1 cellular context compared by ENCODE assay signal in the genomic region with DNA sequence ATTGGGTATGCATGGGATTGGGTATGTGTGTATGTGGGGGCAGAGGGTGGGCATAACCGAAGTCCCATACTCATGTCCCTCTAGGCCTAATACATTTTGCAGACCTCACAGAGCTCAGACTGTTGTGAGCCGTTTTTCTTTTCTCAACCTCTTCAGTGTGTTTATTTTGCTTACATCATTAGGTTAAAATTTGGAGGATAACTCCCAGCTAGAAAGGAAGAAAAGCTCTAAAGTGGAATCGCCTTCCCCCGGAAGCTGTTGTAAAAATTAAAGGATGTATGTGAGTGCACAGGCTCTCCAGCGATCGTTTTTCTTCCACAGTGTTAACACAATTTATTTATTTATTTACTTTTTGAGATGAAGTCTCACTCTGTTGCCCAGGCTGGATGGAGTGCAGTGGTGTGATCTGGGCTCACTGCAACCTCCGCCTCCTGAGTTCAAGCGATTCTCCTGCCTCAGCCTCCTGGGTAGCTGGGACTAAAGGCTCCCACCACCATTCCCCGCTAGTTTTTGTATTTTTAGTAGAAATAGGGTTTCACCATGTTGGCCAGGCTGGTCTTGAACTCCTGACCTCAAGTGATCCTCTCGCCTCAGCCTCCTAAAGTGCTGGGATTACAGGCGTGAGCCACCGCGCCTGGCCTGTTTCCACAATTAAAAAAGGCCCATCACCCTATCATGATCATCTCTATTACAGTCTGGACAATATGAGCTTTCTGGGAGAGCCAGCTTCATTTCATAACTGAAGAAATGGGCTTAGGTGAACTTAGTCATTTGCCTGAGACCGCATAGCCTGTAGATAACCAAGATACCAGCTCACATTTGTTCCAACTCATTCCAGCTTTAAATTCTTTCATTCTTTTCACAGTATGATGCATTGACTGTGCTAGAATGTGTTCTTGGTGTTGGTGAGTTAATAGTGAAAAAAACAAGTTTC.
TF ChIP-seq lines count a peak whose summit lies in the region.

No MANE protein-coding gene starts in this region.

TF ChIP-seq in HEK293, 187 proteins besides CTCF, POLR2A, EP300 and RAD21 (continued from another document):
- no peak for TF ChIP-seq ZNF274 (IDR thresholded peaks at IDR 0.05; ENCODE audit: low read length)
- TF ChIP-seq ZNF274 (tag by site-specific recombination; IDR thresholded peaks at IDR 0.05; ENCODE audit: borderline replicate concordance): no peak
- TF ChIP-seq, protein P1, sequence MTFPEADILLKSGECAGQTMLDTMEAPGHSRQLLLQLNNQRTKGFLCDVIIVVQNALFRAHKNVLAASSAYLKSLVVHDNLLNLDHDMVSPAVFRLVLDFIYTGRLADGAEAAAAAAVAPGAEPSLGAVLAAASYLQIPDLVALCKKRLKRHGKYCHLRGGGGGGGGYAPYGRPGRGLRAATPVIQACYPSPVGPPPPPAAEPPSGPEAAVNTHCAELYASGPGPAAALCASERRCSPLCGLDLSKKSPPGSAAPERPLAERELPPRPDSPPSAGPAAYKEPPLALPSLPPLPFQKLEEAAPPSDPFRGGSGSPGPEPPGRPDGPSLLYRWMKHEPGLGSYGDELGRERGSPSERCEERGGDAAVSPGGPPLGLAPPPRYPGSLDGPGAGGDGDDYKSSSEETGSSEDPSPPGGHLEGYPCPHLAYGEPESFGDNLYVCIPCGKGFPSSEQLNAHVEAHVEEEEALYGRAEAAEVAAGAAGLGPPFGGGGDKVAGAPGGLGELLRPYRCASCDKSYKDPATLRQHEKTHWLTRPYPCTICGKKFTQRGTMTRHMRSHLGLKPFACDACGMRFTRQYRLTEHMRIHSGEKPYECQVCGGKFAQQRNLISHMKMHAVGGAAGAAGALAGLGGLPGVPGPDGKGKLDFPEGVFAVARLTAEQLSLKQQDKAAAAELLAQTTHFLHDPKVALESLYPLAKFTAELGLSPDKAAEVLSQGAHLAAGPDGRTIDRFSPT (tag by site-specific recombination; IDR thresholded peaks at IDR 0.05): peak; percentile 34; the same call in 1 of the 2 replicates
- TF ChIP-seq ZNF529 (tag by site-specific recombination; IDR thresholded peaks at IDR 0.05; ENCODE audit: insufficient replicate concordance): no peak
- no peak for TF ChIP-seq ZNF792 (tag by site-specific recombination; IDR thresholded peaks at IDR 0.05)
- TF ChIP-seq, protein P2, sequence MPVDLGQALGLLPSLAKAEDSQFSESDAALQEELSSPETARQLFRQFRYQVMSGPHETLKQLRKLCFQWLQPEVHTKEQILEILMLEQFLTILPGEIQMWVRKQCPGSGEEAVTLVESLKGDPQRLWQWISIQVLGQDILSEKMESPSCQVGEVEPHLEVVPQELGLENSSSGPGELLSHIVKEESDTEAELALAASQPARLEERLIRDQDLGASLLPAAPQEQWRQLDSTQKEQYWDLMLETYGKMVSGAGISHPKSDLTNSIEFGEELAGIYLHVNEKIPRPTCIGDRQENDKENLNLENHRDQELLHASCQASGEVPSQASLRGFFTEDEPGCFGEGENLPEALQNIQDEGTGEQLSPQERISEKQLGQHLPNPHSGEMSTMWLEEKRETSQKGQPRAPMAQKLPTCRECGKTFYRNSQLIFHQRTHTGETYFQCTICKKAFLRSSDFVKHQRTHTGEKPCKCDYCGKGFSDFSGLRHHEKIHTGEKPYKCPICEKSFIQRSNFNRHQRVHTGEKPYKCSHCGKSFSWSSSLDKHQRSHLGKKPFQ (tag by site-specific recombination; IDR thresholded peaks at IDR 0.05): peak; percentile 82
- TF ChIP-seq, protein P3, sequence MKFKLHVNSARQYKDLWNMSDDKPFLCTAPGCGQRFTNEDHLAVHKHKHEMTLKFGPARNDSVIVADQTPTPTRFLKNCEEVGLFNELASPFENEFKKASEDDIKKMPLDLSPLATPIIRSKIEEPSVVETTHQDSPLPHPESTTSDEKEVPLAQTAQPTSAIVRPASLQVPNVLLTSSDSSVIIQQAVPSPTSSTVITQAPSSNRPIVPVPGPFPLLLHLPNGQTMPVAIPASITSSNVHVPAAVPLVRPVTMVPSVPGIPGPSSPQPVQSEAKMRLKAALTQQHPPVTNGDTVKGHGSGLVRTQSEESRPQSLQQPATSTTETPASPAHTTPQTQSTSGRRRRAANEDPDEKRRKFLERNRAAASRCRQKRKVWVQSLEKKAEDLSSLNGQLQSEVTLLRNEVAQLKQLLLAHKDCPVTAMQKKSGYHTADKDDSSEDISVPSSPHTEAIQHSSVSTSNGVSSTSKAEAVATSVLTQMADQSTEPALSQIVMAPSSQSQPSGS (tag by site-specific recombination; IDR thresholded peaks at IDR 0.05; ENCODE audit: low read depth): 0 out of 2 replicates have a peak, but pooled peaks have one; percentile 28
- TF ChIP-seq, protein P4, sequence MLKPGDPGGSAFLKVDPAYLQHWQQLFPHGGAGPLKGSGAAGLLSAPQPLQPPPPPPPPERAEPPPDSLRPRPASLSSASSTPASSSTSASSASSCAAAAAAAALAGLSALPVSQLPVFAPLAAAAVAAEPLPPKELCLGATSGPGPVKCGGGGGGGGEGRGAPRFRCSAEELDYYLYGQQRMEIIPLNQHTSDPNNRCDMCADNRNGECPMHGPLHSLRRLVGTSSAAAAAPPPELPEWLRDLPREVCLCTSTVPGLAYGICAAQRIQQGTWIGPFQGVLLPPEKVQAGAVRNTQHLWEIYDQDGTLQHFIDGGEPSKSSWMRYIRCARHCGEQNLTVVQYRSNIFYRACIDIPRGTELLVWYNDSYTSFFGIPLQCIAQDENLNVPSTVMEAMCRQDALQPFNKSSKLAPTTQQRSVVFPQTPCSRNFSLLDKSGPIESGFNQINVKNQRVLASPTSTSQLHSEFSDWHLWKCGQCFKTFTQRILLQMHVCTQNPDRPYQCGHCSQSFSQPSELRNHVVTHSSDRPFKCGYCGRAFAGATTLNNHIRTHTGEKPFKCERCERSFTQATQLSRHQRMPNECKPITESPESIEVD (tag by site-specific recombination; IDR thresholded peaks at IDR 0.05): peak; percentile 94
- no peak for TF ChIP-seq KLF9 (tag by site-specific recombination; IDR thresholded peaks at IDR 0.05; ENCODE audit: low read depth)
- TF ChIP-seq SP2 (tag by site-specific recombination; IDR thresholded peaks at IDR 0.05): peak; percentile 16; the same call in 1 of the 2 replicates
- 0 out of 2 replicates have a peak, but pooled peaks have one; percentile 28 for TF ChIP-seq ZNF629 (tag by site-specific recombination; IDR thresholded peaks at IDR 0.05)
- TF ChIP-seq WT1 (tag by site-specific recombination; IDR thresholded peaks at IDR 0.05): peak; percentile 44; the same call in 1 of the 2 replicates
- TF ChIP-seq ZBTB17 (tag by site-specific recombination; IDR thresholded peaks at IDR 0.05): peak; percentile 77
